Comparison of ENCODE assay signal across 1 cellular context in genomic region chr16:2520784-2521577, GRCh38.
TF ChIP-seq lines count a peak whose summit lies in the region.

No MANE protein-coding gene starts in this region.

TF ChIP-seq in K562, 482 proteins besides CTCF, POLR2A, EP300 and RAD21 (continued from another document and continues in another):
- peak in 1 of 2 experiments; percentile 41 for TF ChIP-seq E2F6 (IDR thresholded peaks at IDR 0.05; ENCODE audit: borderline replicate concordance in 1 of 2, extremely low read depth in 1 of 2, insufficient read depth in 1 of 2, insufficient read length in 1 of 2, low read depth in 1 of 2, low read length in 1 of 2, poor library complexity in 1 of 2, severe bottlenecking in 1 of 2)
- TF ChIP-seq C11orf30 (IDR thresholded peaks at IDR 0.05; ENCODE audit: low read depth): peak; percentile 51; the same call in 1 of the 2 replicates
- no peak for TF ChIP-seq ATF2 (CRISPR knock-in tag; IDR thresholded peaks at IDR 0.05)
- no peak for TF ChIP-seq ILF3 (IDR thresholded peaks at IDR 0.05; ENCODE audit: borderline replicate concordance)
- TF ChIP-seq ZNF316 (IDR thresholded peaks at IDR 0.05): peak; percentile 66
- peak; percentile 88 for TF ChIP-seq ZBTB7A (IDR thresholded peaks at IDR 0.05; ENCODE audit: borderline replicate concordance, control insufficient read depth, low read depth, low read length)
- TF ChIP-seq TAF1 (IDR thresholded peaks at IDR 0.05; ENCODE audit: control insufficient read depth, extremely low read depth, insufficient read depth, low read length, severe bottlenecking): peak; percentile 30
- peak in 1 of 2 experiments; percentile 48; a peak in 1 of 4 replicates for TF ChIP-seq UBTF (IDR thresholded peaks at IDR 0.05; ENCODE audit: borderline replicate concordance in 1 of 2, low read depth in 2 of 2, low read length in 2 of 2)
- no peak for TF ChIP-seq BCLAF1 (IDR thresholded peaks at IDR 0.05; ENCODE audit: borderline replicate concordance in 1 of 2, control insufficient read depth in 1 of 2, low read depth in 2 of 2, low read length in 1 of 2)
- peak; percentile 51 for TF ChIP-seq SP1 (CRISPR knock-in tag; IDR thresholded peaks at IDR 0.05)
- peak; percentile 21; the same call in 1 of the 2 replicates for TF ChIP-seq GABPB1 (CRISPR knock-in tag; IDR thresholded peaks at IDR 0.05)
- no peak for TF ChIP-seq RBM14 (IDR thresholded peaks at IDR 0.05; ENCODE audit: borderline replicate concordance, insufficient read depth, low read depth, low read length)
- TF ChIP-seq FIP1L1 (IDR thresholded peaks at IDR 0.05; ENCODE audit: low read depth, low read length, poor library complexity, severe bottlenecking): peak; percentile 62
- TF ChIP-seq HES1 (IDR thresholded peaks at IDR 0.05; ENCODE audit: low read depth): no peak
- TF ChIP-seq ZNF324 (CRISPR knock-in tag; IDR thresholded peaks at IDR 0.05): no peak
- TF ChIP-seq RBBP5 (IDR thresholded peaks at IDR 0.05; ENCODE audit: borderline replicate concordance, insufficient read depth, low read length, poor library complexity, severe bottlenecking): peak; percentile 49
- peak; percentile 31 for TF ChIP-seq ETV1 (tag; conservative IDR thresholded peaks at IDR 0.05; ENCODE audit: low read depth)
- TF ChIP-seq KAT7 (CRISPR knock-in tag; IDR thresholded peaks at IDR 0.05; ENCODE audit: borderline replicate concordance): no peak
- 0 out of 2 replicates have a peak, but pooled peaks have one; percentile 29 for TF ChIP-seq RERE (CRISPR knock-in tag; IDR thresholded peaks at IDR 0.05; ENCODE audit: borderline replicate concordance)
- 0 out of 2 replicates have a peak, but pooled peaks have one; percentile 33 for TF ChIP-seq LEF1 (IDR thresholded peaks at IDR 0.05)
- peak; percentile 88 for TF ChIP-seq RBM22 (IDR thresholded peaks at IDR 0.05; ENCODE audit: low read depth, low read length, poor library complexity, severe bottlenecking)
- peak; percentile 32; the same call in 1 of the 2 replicates for TF ChIP-seq HCFC1 (IDR thresholded peaks at IDR 0.05; ENCODE audit: low read depth, low read length)
- TF ChIP-seq PHTF2 (CRISPR knock-in tag; IDR thresholded peaks at IDR 0.05): peak; percentile 79; the same call in 1 of the 2 replicates
- TF ChIP-seq MBD2 (IDR thresholded peaks at IDR 0.05; ENCODE audit: borderline replicate concordance, low read depth): no peak
- TF ChIP-seq ZNF511 (CRISPR knock-in tag; IDR thresholded peaks at IDR 0.05): peak; percentile 63; the same call in 1 of the 2 replicates
- TF ChIP-seq MTA3 (IDR thresholded peaks at IDR 0.05; ENCODE audit: borderline replicate concordance): 0 out of 2 replicates have a peak, but pooled peaks have one; percentile 38
- TF ChIP-seq RREB1 (CRISPR knock-in tag; IDR thresholded peaks at IDR 0.05): no peak
- no peak for TF ChIP-seq ZBTB33 (CRISPR knock-in tag; IDR thresholded peaks at IDR 0.05)
- no peak for TF ChIP-seq TAF9B (IDR thresholded peaks at IDR 0.05; ENCODE audit: partially characterized antibody)
- no peak for TF ChIP-seq YBX1 (IDR thresholded peaks at IDR 0.05)
- no peak for TF ChIP-seq ATF1 (CRISPR knock-in tag; IDR thresholded peaks at IDR 0.05)
- peak; percentile 29; the same call in 1 of the 2 replicates for TF ChIP-seq ATF1 (tag; IDR thresholded peaks at IDR 0.05)
